1 cellular context compared by ENCODE assay signal in genomic region chr14:73996731-73997107, GRCh38.
A peak's percentile ranks its signal among the peaks of the same experiment; 100 is the strongest.
TF ChIP-seq lines count a peak whose summit lies in the region.

No MANE protein-coding gene starts in this region.

TF ChIP-seq in HepG2, 621 proteins besides CTCF, POLR2A, EP300 and RAD21 (continued from another document and continues in another):
- TF ChIP-seq, protein P1, sequence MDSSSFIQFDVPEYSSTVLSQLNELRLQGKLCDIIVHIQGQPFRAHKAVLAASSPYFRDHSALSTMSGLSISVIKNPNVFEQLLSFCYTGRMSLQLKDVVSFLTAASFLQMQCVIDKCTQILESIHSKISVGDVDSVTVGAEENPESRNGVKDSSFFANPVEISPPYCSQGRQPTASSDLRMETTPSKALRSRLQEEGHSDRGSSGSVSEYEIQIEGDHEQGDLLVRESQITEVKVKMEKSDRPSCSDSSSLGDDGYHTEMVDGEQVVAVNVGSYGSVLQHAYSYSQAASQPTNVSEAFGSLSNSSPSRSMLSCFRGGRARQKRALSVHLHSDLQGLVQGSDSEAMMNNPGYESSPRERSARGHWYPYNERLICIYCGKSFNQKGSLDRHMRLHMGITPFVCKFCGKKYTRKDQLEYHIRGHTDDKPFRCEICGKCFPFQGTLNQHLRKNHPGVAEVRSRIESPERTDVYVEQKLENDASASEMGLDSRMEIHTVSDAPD (CRISPR knock-in tag; IDR thresholded peaks at IDR 0.05), result no peak
- TF ChIP-seq DNMT1 (CRISPR knock-in tag; IDR thresholded peaks at IDR 0.05) (no peak), CENPBD1 (CRISPR knock-in tag; IDR thresholded peaks at IDR 0.05; ENCODE audit: borderline replicate concordance, low read depth) (no peak), ELF1 (CRISPR knock-in tag; IDR thresholded peaks at IDR 0.05) (no peak), RAD51 (IDR thresholded peaks at IDR 0.05; ENCODE audit: borderline replicate concordance) (no peak), DPF2 (CRISPR knock-in tag; IDR thresholded peaks at IDR 0.05; ENCODE audit: borderline replicate concordance, low read depth) (peak; percentile 59), ATF1 (CRISPR knock-in tag; IDR thresholded peaks at IDR 0.05) (0 out of 2 replicates have a peak, but pooled peaks have one; percentile 4), ZNF512B (CRISPR knock-in tag; IDR thresholded peaks at IDR 0.05; ENCODE audit: borderline replicate concordance) (no peak), ZNF496 (CRISPR knock-in tag; IDR thresholded peaks at IDR 0.05; ENCODE audit: insufficient replicate concordance) (no peak), MXD4 (CRISPR knock-in tag; IDR thresholded peaks at IDR 0.05) (no peak), KLF13 (CRISPR knock-in tag; IDR thresholded peaks at IDR 0.05) (no peak), ZNF230 (CRISPR knock-in tag; IDR thresholded peaks at IDR 0.05) (no peak), ZFP90 (CRISPR knock-in tag; IDR thresholded peaks at IDR 0.05; ENCODE audit: borderline replicate concordance) (no peak), CCAR2 (optimal IDR thresholded peaks at IDR 0.05; ENCODE audit: low read depth, low read length) (no peak), ZNF616 (CRISPR knock-in tag; IDR thresholded peaks at IDR 0.05; ENCODE audit: low read depth) (no peak), RFX5 (IDR thresholded peaks at IDR 0.05; ENCODE audit: low read depth, low read length) (no peak), LRRFIP1 (CRISPR knock-in tag; conservative IDR thresholded peaks at IDR 0.05) (no peak), ARHGAP35 (CRISPR knock-in tag; IDR thresholded peaks at IDR 0.05; ENCODE audit: borderline replicate concordance) (no peak), PRDM15 (CRISPR knock-in tag; IDR thresholded peaks at IDR 0.05) (no peak), ZBTB21 (CRISPR knock-in tag; IDR thresholded peaks at IDR 0.05) (no peak), HOXA7 (CRISPR knock-in tag; IDR thresholded peaks at IDR 0.05) (no peak), NFYC (CRISPR knock-in tag; IDR thresholded peaks at IDR 0.05) (no peak), XBP1 (CRISPR knock-in tag; IDR thresholded peaks at IDR 0.05) (no peak), SMARCE1 (IDR thresholded peaks at IDR 0.05; ENCODE audit: borderline replicate concordance) (no peak), RFXANK (CRISPR knock-in tag; IDR thresholded peaks at IDR 0.05) (no peak), GABPB1 (CRISPR knock-in tag; IDR thresholded peaks at IDR 0.05) (no peak), SMARCC2 (IDR thresholded peaks at IDR 0.05) (no peak), ZNF275 (CRISPR knock-in tag; IDR thresholded peaks at IDR 0.05; ENCODE audit: borderline replicate concordance) (no peak), SAP130 (CRISPR knock-in tag; IDR thresholded peaks at IDR 0.05; ENCODE audit: low read depth) (peak; percentile 59; the same call in 1 of the 2 replicates), ZNF790 (CRISPR knock-in tag; IDR thresholded peaks at IDR 0.05; ENCODE audit: borderline replicate concordance) (no peak), NR0B2 (CRISPR knock-in tag; IDR thresholded peaks at IDR 0.05) (no peak), KDM5A (IDR thresholded peaks at IDR 0.05; ENCODE audit: borderline replicate concordance, low read length) (no peak; the same call in 1 of the 2 replicates), ISX (CRISPR knock-in tag; conservative IDR thresholded peaks at IDR 0.05) (no peak), ZNF775 (CRISPR knock-in tag; IDR thresholded peaks at IDR 0.05; ENCODE audit: borderline replicate concordance) (no peak), ZNF530 (CRISPR knock-in tag; IDR thresholded peaks at IDR 0.05; ENCODE audit: low read depth) (no peak), MAX (IDR thresholded peaks at IDR 0.05) (0 out of 2 replicates have a peak, but pooled peaks have one; percentile 27), ZNF260 (CRISPR knock-in tag; IDR thresholded peaks at IDR 0.05; ENCODE audit: borderline replicate concordance, low read depth) (no peak), ZNF770 (CRISPR knock-in tag; IDR thresholded peaks at IDR 0.05) (no peak)
- TF ChIP-seq, protein P2, sequence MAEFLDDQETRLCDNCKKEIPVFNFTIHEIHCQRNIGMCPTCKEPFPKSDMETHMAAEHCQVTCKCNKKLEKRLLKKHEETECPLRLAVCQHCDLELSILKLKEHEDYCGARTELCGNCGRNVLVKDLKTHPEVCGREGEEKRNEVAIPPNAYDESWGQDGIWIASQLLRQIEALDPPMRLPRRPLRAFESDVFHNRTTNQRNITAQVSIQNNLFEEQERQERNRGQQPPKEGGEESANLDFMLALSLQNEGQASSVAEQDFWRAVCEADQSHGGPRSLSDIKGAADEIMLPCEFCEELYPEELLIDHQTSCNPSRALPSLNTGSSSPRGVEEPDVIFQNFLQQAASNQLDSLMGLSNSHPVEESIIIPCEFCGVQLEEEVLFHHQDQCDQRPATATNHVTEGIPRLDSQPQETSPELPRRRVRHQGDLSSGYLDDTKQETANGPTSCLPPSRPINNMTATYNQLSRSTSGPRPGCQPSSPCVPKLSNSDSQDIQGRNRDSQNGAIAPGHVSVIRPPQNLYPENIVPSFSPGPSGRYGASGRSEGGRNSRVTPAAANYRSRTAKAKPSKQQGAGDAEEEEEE (CRISPR knock-in tag; IDR thresholded peaks at IDR 0.05; ENCODE audit: borderline replicate concordance), result no peak
- TF ChIP-seq, protein P3, sequence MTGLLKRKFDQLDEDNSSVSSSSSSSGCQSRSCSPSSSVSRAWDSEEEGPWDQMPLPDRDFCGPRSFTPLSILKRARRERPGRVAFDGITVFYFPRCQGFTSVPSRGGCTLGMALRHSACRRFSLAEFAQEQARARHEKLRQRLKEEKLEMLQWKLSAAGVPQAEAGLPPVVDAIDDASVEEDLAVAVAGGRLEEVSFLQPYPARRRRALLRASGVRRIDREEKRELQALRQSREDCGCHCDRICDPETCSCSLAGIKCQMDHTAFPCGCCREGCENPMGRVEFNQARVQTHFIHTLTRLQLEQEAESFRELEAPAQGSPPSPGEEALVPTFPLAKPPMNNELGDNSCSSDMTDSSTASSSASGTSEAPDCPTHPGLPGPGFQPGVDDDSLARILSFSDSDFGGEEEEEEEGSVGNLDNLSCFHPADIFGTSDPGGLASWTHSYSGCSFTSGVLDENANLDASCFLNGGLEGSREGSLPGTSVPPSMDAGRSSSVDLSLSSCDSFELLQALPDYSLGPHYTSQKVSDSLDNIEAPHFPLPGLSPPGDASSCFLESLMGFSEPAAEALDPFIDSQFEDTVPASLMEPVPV (CRISPR knock-in tag; IDR thresholded peaks at IDR 0.05), result no peak
- TF ChIP-seq, protein P4, sequence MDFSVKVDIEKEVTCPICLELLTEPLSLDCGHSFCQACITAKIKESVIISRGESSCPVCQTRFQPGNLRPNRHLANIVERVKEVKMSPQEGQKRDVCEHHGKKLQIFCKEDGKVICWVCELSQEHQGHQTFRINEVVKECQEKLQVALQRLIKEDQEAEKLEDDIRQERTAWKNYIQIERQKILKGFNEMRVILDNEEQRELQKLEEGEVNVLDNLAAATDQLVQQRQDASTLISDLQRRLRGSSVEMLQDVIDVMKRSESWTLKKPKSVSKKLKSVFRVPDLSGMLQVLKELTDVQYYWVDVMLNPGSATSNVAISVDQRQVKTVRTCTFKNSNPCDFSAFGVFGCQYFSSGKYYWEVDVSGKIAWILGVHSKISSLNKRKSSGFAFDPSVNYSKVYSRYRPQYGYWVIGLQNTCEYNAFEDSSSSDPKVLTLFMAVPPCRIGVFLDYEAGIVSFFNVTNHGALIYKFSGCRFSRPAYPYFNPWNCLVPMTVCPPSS (IDR thresholded peaks at IDR 0.05), result no peak
- TF ChIP-seq, protein P5, sequence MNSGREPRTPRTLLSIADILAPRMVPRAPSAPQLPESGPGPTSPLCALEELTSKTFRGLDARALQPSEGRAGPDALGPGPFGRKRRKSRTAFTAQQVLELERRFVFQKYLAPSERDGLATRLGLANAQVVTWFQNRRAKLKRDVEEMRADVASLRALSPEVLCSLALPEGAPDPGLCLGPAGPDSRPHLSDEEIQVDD (CRISPR knock-in tag; IDR thresholded peaks at IDR 0.05; ENCODE audit: borderline replicate concordance), result no peak
